ENCODE assay signal across 11 cellular contexts in the genomic region with DNA sequence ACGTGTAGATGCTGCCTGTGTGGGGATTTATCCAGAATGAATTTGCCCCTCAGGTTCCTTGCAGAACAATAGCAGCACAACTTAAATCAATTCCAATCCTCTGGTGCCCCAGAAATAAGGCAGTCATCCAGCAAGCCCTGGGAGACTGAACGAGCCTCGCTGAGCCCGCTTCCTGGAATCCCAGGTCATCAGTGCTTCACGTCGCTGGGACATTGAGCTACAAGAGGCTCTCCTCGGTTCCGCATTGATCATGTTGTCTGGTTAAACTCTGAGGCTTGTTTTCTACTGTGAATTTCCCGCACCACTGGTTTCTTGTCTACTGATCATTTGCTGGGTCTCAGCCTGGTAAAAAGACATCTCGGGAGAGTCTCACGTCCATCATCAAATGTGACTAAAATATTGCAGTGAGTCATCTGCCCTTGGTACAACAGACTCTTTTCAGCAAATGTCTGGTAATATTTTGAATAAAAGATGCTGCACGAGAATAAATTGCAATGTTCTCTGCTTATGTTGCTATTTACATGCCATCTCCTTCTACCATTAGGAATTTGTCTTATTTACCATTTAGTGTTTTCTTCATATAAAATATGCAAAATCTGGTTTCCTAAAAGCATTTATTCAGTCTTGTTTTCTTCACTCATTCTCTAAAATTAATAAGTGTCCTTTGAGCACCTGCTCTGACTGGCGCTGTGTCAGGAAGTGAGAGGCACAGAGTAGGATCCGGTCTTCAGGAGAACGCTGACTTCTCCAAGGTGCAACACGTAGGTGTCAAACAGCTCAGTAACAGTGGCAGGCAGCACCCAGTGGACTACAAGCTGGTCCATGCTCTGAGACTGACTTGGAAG.
DNase-seq lines count a peak whose midpoint lies in the region; ATAC-seq and TF ChIP-seq lines count a peak whose summit lies in the region.
"Had no signal": no experiment of that assay in that cellular context is flagged by ENCODE, and none has a peak within 500 bp of the region (broad histone marks: within the 10 kb centered on the region; RNA-seq: fewer than 3 reads in every experiment).

No MANE protein-coding gene starts in this region.

- TF ChIP-seq CTCF in foreskin fibroblast (IDR thresholded peaks at IDR 0.05; ENCODE audit: low read depth, low read length) (no peak), Calu3 (IDR thresholded peaks at IDR 0.05; ENCODE audit: unreplicated experiment) (no peak)

- peaks cover 12 to 17% of the 10 kb centered on the region in 2 donors for H3K4me1 Mint-ChIP-seq in natural killer cell treated with Interleukin-12 subunit alpha and Interleukin-12 subunit beta and Interleukin-15 and Interleukin-18, amount 100 ng/mL, for 72 hours (ENCODE audit: low read depth in 2 of 2)
- peaks cover 25% of the 10 kb centered on the region for H3K4me1 Mint-ChIP-seq in Calu3 (ENCODE audit: low read depth, unreplicated experiment)
- H3K4me1 Mint-ChIP-seq in activated T-cell treated with anti-CD3 and anti-CD28 coated beads, Interleukin-2, amount 50 U/mL, for 4 hours (ENCODE audit: low read depth): peaks cover 7% of the 10 kb centered on the region

- H3K27ac ChIP-seq in caudate nucleus (ENCODE audit: low read depth, low read length): peak overlapping the region; percentile 76

- H3K27me3 Mint-ChIP-seq in natural killer cell treated with Interleukin-12 subunit alpha and Interleukin-12 subunit beta and Interleukin-15 and Interleukin-18, amount 100 ng/mL, for 72 hours: peaks cover 4 to 10% of the 10 kb centered on the region in 2 donors
- H3K27me3 Mint-ChIP-seq in Calu3 (ENCODE audit: unreplicated experiment): no peaks in the 10 kb centered on the region
- H3K27me3 Mint-ChIP-seq in activated T-cell treated with anti-CD3 and anti-CD28 coated beads, Interleukin-2, amount 50 U/mL, for 4 hours (ENCODE audit: low read depth): peaks cover 3% of the 10 kb centered on the region

- no TSS peak for BruUV-seq in Calu3 (replicated peaks; lab: Mats Ljungman, UMichigan)

- no peaks in the 10 kb centered on the region for H3K36me3 Mint-ChIP-seq in natural killer cell treated with Interleukin-12 subunit alpha and Interleukin-12 subunit beta and Interleukin-15 and Interleukin-18, amount 100 ng/mL, for 72 hours
- no peaks in the 10 kb centered on the region for H3K36me3 Mint-ChIP-seq in Calu3 (ENCODE audit: insufficient read depth, unreplicated experiment)
- H3K36me3 Mint-ChIP-seq in activated T-cell treated with anti-CD3 and anti-CD28 coated beads, Interleukin-2, amount 50 U/mL, for 4 hours (ENCODE audit: insufficient read depth): no peaks in the 10 kb centered on the region

- H3K9me3 Mint-ChIP-seq in natural killer cell treated with Interleukin-12 subunit alpha and Interleukin-12 subunit beta and Interleukin-15 and Interleukin-18, amount 100 ng/mL, for 72 hours: no peaks in the 10 kb centered on the region
- peaks cover under 1% of the 10 kb centered on the region for H3K9me3 Mint-ChIP-seq in Calu3 (ENCODE audit: low read depth, unreplicated experiment)
- peaks cover under 1% of the 10 kb centered on the region for H3K9me3 Mint-ChIP-seq in activated T-cell treated with anti-CD3 and anti-CD28 coated beads, Interleukin-2, amount 50 U/mL, for 4 hours

- CTCF ChIA-PET in Calu3 (lab: Charles Lee): no interaction called here

- peak overlapping the region in 1 of 2 donors; percentile 16 for H3K27ac Mint-ChIP-seq in natural killer cell treated with Interleukin-12 subunit alpha and Interleukin-12 subunit beta and Interleukin-15 and Interleukin-18, amount 100 ng/mL, for 72 hours
- H3K27ac Mint-ChIP-seq in Calu3 (ENCODE audit: unreplicated experiment): no peak overlapping the region

- peak overlapping the region; percentile 62 for H3K4me3 Mint-ChIP-seq in natural killer cell treated with Interleukin-12 subunit alpha and Interleukin-12 subunit beta and Interleukin-15 and Interleukin-18, amount 100 ng/mL, for 72 hours
- no peak overlapping the region for H3K4me3 Mint-ChIP-seq in Calu3 (ENCODE audit: low read depth, unreplicated experiment)
- no peak overlapping the region for H3K4me3 Mint-ChIP-seq in activated T-cell treated with anti-CD3 and anti-CD28 coated beads, Interleukin-2, amount 50 U/mL, for 4 hours

- intact Hi-C loops in Calu3 (cut with micrococcal nuclease; ENCODE audit: unreplicated experiment): no loop called here

- peak in 11 of 61 donors; percentile 13 to 58 (median 20) for DNase-seq in caudate nucleus (lab: John Stamatoyannopoulos, UW)
- no peak for DNase-seq in natural killer cell treated with Interleukin-12 subunit alpha and Interleukin-12 subunit beta and Interleukin-15 and Interleukin-18, amount 100 ng/mL, for 72 hours (ENCODE audit: low spot score)
- no peak for DNase-seq in foreskin fibroblast
- DNase-seq in Calu3: no peak
- no peak for DNase-seq in NCI-H510A treated with DMSO at 0.1 percent for 48 hours (lab: John Stamatoyannopoulos, UW)
- DNase-seq in activated T-cell treated with anti-CD3 and anti-CD28 coated beads, Interleukin-2, amount 50 U/mL, for 4 hours: no peak
- DNase-seq: activated T-cell treated with anti-CD3 and anti-CD28 coated beads, Interleukin-2, amount 50 U/mL, for 48 hours; NCI-H2081 treated with DMSO at 0.1 percent for 48 hours; PC-3 had no signal

- no peak overlapping the region for H3K4me3 ChIP-seq in foreskin fibroblast (ENCODE audit: low read depth in 1 of 2, low read length in 2 of 2)

- ATAC-seq in GM18858 (IDR thresholded peaks at IDR 0.05; ENCODE audit: unreplicated experiment): peak; percentile 37
- ATAC-seq in HG03060 (IDR thresholded peaks at IDR 0.05; ENCODE audit: low read depth, unreplicated experiment): peak; percentile 25
- peak in 1 of 2 donors; percentile 63 for ATAC-seq in natural killer cell treated with Interleukin-12 subunit alpha and Interleukin-12 subunit beta and Interleukin-15 and Interleukin-18, amount 100 ng/mL, for 72 hours
- ATAC-seq in activated T-cell treated with anti-CD3 and anti-CD28 coated beads, Interleukin-2, amount 50 U/mL, for 4 hours: no peak
- ATAC-seq: PC-3 had no signal

Comparison
In these comparisons a context has a peak if more than half of its experiments do, and no peak if none do; other contexts are left out.
1. ATAC-seq: peak in GM18858 (single experiment) and HG03060 (single experiment); none in activated T-cell treated with anti-CD3 and anti-CD28 coated beads, Interleukin-2, amount 50 U/mL, for 4 hours (0 of 2).